ENCODE assay signal across 8 cellular contexts in genomic region chr20:17938889-17939619, GRCh38. TPM values are rescaled to one million over a fixed set of nuclear protein-coding genes. Genes with fewer than 3 reads are reported as not detected.
DNase-seq lines count a peak whose midpoint lies in the region; ATAC-seq and TF ChIP-seq lines count a peak whose summit lies in the region.

No MANE protein-coding gene starts in this region.

- no peaks in the 10 kb centered on the region for H3K27me3 Mint-ChIP-seq in activated naive CD4-positive, alpha-beta T cell treated with anti-CD3 and anti-CD28 coated beads for 36 hours (ENCODE audit: low read depth)

- H4K5ac ChIP-seq in IMR-90 (ENCODE audit: low read depth, low read length) = peak overlapping the region; percentile 8; the same call in 1 of the 2 replicates

- peaks cover 6 to 26% of the 10 kb centered on the region in 2 experiments; a peak in 2 of 4 replicates for H3K79me1 ChIP-seq in IMR-90 (ENCODE audit: low read depth in 1 of 2, low read length in 2 of 2)

- in situ Hi-C loops in IMR-90 (cut with MboI; ENCODE audit: low sequenced_read_pairs) = no loop called here

- H2BK20ac ChIP-seq in IMR-90 (ENCODE audit: low read depth, low read length) = no peak overlapping the region

- peak overlapping the region; percentile 43; the same call in 1 of the 2 replicates for H2BK120ac ChIP-seq in IMR-90 (ENCODE audit: low read depth, low read length)

- H4K91ac ChIP-seq in IMR-90 (ENCODE audit: insufficient read depth, low read depth, low read length) = no peak overlapping the region

- WGBS in IMR-90 (ENCODE audit: extremely low coverage in 2 of 2, insufficient read length in 1 of 2), 2 experiments = no CpG with 5 or more reads among the region's 13 CpGs
- 20 to 25% (median 20%) methylated on average over 12 to 13 of the region's 13 CpGs for WGBS in heart left ventricle, 4 donors
- WGBS in prostate gland = 24% methylated on average over 13 of the region's 13 CpGs

- H3K18ac ChIP-seq in IMR-90 (ENCODE audit: low read depth, low read length) = no peak overlapping the region

- peaks cover 19% of the 10 kb centered on the region for H3K36me3 Mint-ChIP-seq in activated naive CD4-positive, alpha-beta T cell treated with anti-CD3 and anti-CD28 coated beads for 36 hours (ENCODE audit: low read depth)

- H2AK9ac ChIP-seq in IMR-90 (replicated peaks; ENCODE audit: low read depth, low read length, poor library complexity) = peak overlapping the region; percentile 63

- H3K56ac ChIP-seq in IMR-90 (ENCODE audit: extremely low read depth, insufficient read depth, low read length) = no peak overlapping the region

- intact Hi-C loops in IMR-90 (cut with micrococcal nuclease) = loop anchor here (1.0 to 10.0 kb wide), 3 partner anchors 258 to 404 kb away; partner anchors contain the start of gene BFSP1
- intact Hi-C loops in activated naive CD4-positive, alpha-beta T cell treated with anti-CD3 and anti-CD28 coated beads for 36 hours (cut with micrococcal nuclease) = loop anchor here (1.0 kb wide), 2 partner anchors 57 to 434 kb away; no protein-coding TSS in a partner anchor
- intact Hi-C loops in heart left ventricle (cut with DNase I) = loop anchor here in 3 of 10 donors (1.0 to 5.0 kb wide), 3 partner anchors 97 to 258 kb away; partner anchors contain the start of gene RRBP1 (in 1 of the 3)
- intact Hi-C loops in prostate gland (cut with DNase I) = loop anchor here (2.0 to 5.0 kb wide), 3 partner anchors 42 to 437 kb away; no protein-coding TSS in a partner anchor

- CTCF ChIA-PET in IMR-90 (lab: Yijun Ruan, JAX) = interaction anchor here (0.6 to 1.9 kb wide), 14 partner anchors 9 to 333 kb away, joined by 3 to 7 read pairs (median 3); no protein-coding TSS in a partner anchor
- CTCF ChIA-PET in activated naive CD4-positive, alpha-beta T cell treated with anti-CD3 and anti-CD28 coated beads for 36 hours (lab: Charles Lee) = interaction anchor here (0.6 to 2.7 kb wide), 11 partner anchors 10 to 897 kb away, joined by 3 to 8 read pairs (median 4); partner anchors contain the start of gene RRBP1

- TF ChIP-seq CTCF in IMR-90 (conservative IDR thresholded peaks at IDR 0.05; ENCODE audit: low read depth, low read length) = peak; percentile 92
- peak; percentile 63 to 91 (median 87) for TF ChIP-seq CTCF in Peyer's patch (IDR thresholded peaks at IDR 0.05)
- peak; percentile 80 to 91 (median 88) for TF ChIP-seq CTCF in heart left ventricle (IDR thresholded peaks at IDR 0.05)
- TF ChIP-seq CTCF in prostate gland (IDR thresholded peaks at IDR 0.05) = peak; percentile 49 to 83 (median 74)

- H2BK15ac ChIP-seq in IMR-90 (ENCODE audit: low read depth, low read length) = peak overlapping the region; percentile 28; the same call in 1 of the 3 replicates

- TF ChIP-seq POLR2A in IMR-90 (IDR thresholded peaks at IDR 0.05; ENCODE audit: low read depth, low read length) (no peak; the same call in 1 of the 2 replicates), Peyer's patch (IDR thresholded peaks at IDR 0.05) (no peak), heart left ventricle (IDR thresholded peaks at IDR 0.05) (no peak), prostate gland (IDR thresholded peaks at IDR 0.05) (no peak)

- no peak overlapping the region for H3K4me2 ChIP-seq in IMR-90 (ENCODE audit: low read depth, low read length)

- peak overlapping the region in 1 of 2 experiments; percentile 74; a peak in 1 of 4 replicates for H4K8ac ChIP-seq in IMR-90 (ENCODE audit: low read depth in 2 of 2, low read length in 2 of 2)

- peak; percentile 94 for TF ChIP-seq RAD21 in IMR-90 (IDR thresholded peaks at IDR 0.05; ENCODE audit: low read length)

- dilution Hi-C loops in IMR-90 (cut with HindIII; ENCODE audit: low sequenced_read_pairs, unreplicated experiment) = no loop called here

- no peak overlapping the region; the same call in 1 of the 2 replicates for H3K27ac ChIP-seq in IMR-90 (ENCODE audit: insufficient read depth, low read length)
- H3K27ac ChIP-seq in Peyer's patch = peak overlapping the region in 3 of 4 donors; percentile 3 to 72 (median 32)
- peak overlapping the region in 2 of 12 donors; percentile 37 to 38 for H3K27ac ChIP-seq in heart left ventricle
- no peak overlapping the region for H3K27ac ChIP-seq in prostate gland

- peak overlapping the region; percentile 78; the same call in 1 of the 2 replicates for H3K23ac ChIP-seq in IMR-90 (ENCODE audit: low read depth, low read length)

- H4K20me1 ChIP-seq in IMR-90 (ENCODE audit: insufficient read depth, low read length) = peaks cover 40% of the 10 kb centered on the region

- H3K9me3 Mint-ChIP-seq in activated naive CD4-positive, alpha-beta T cell treated with anti-CD3 and anti-CD28 coated beads for 36 hours = no peaks in the 10 kb centered on the region

- peak overlapping the region; percentile 66 for H3K4ac ChIP-seq in IMR-90 (ENCODE audit: low read depth, low read length)

- BruUV-seq in IMR-90 (replicated peaks; lab: Mats Ljungman, UMichigan) = no TSS peak

- no peak overlapping the region for H3K4me3 Mint-ChIP-seq in activated naive CD4-positive, alpha-beta T cell treated with anti-CD3 and anti-CD28 coated beads for 36 hours

- no peak overlapping the region for H2BK5ac ChIP-seq in IMR-90 (ENCODE audit: low read depth, low read length, poor library complexity, severe bottlenecking)

- peaks cover 28% of the 10 kb centered on the region for H3K9me1 ChIP-seq in IMR-90 (ENCODE audit: insufficient read depth, low read length)

- 0 out of 2 replicates have a peak overlapping the region, but pooled peaks have one; percentile 82 for H3K14ac ChIP-seq in IMR-90 (replicated peaks; ENCODE audit: low read depth, low read length)

- H3K4me1 ChIP-seq in IMR-90 (ENCODE audit: control insufficient read depth, insufficient read depth, low read length) (peaks cover 23% of the 10 kb centered on the region), Peyer's patch (peaks cover 0 to 32% (median 12%) of the 10 kb centered on the region in 4 donors), heart left ventricle (peaks cover 0 to 57% (median 24%) of the 10 kb centered on the region in 12 donors), prostate gland (replicated peaks) (no peaks in the 10 kb centered on the region)

- POLR2A ChIA-PET in IMR-90 (lab: Charles Lee; ENCODE audit: unreplicated experiment) = no interaction called here

- H3K9me3 ChIP-seq in IMR-90 (ENCODE audit: control insufficient read depth, insufficient read depth, low read length) (no peaks in the 10 kb centered on the region), Peyer's patch (no peaks in the 10 kb centered on the region), heart left ventricle (no peaks in the 10 kb centered on the region), prostate gland (no peaks in the 10 kb centered on the region)

- peak overlapping the region; percentile 71 for H2AFZ ChIP-seq in IMR-90 (replicated peaks; ENCODE audit: low read length, poor library complexity)

- H3K27me3 ChIP-seq in IMR-90 (ENCODE audit: control insufficient read depth, insufficient read depth, low read length) (no peaks in the 10 kb centered on the region), Peyer's patch (no peaks in the 10 kb centered on the region), heart left ventricle (no peaks in the 10 kb centered on the region), prostate gland (replicated peaks; ENCODE audit: insufficient read depth) (no peaks in the 10 kb centered on the region)

- H2AK5ac ChIP-seq in IMR-90 (ENCODE audit: low read depth, low read length) = peak overlapping the region; percentile 90

- H3K27ac Mint-ChIP-seq in activated naive CD4-positive, alpha-beta T cell treated with anti-CD3 and anti-CD28 coated beads for 36 hours = no peak overlapping the region

- no peak overlapping the region for H3K9ac ChIP-seq in IMR-90 (ENCODE audit: low read depth, low read length)

- peaks cover 12% of the 10 kb centered on the region for H3K4me1 Mint-ChIP-seq in activated naive CD4-positive, alpha-beta T cell treated with anti-CD3 and anti-CD28 coated beads for 36 hours (ENCODE audit: low read depth)

- peaks cover 22% of the 10 kb centered on the region for H3K36me3 ChIP-seq in IMR-90 (ENCODE audit: control insufficient read depth, insufficient read depth, low read length)
- H3K36me3 ChIP-seq in Peyer's patch = peaks cover 0 to 28% (median 0%) of the 10 kb centered on the region in 3 donors
- peaks cover 0 to 39% (median 35%) of the 10 kb centered on the region in 9 donors for H3K36me3 ChIP-seq in heart left ventricle
- no peaks in the 10 kb centered on the region for H3K36me3 ChIP-seq in prostate gland

- H3K4me3 ChIP-seq in IMR-90 (ENCODE audit: insufficient read depth, low read depth, low read length) = no peak overlapping the region
- H3K4me3 ChIP-seq in Peyer's patch = no peak overlapping the region
- H3K4me3 ChIP-seq in heart left ventricle = no peak overlapping the region
- no peak overlapping the region for H3K4me3 ChIP-seq in prostate gland

- ATAC-seq in GM21619 (IDR thresholded peaks at IDR 0.05; ENCODE audit: unreplicated experiment) (peak; percentile 75), IMR-90 (ENCODE audit: low read depth) (peak; percentile 77), heart left ventricle (peak; percentile 47 to 83 (median 78))

- DNase-seq in ELR (ENCODE audit: low read depth) = peak; percentile 69
- DNase-seq in IMR-90 = peak; percentile 67
- DNase-seq in Peyer's patch = peak; percentile 61 to 85 (median 79)
- DNase-seq in activated naive CD4-positive, alpha-beta T cell treated with anti-CD3 and anti-CD28 coated beads for 36 hours = peak; percentile 69
- DNase-seq in heart left ventricle = peak in 4 of 5 donors; percentile 53 to 69 (median 66)
- peak; percentile 55 for DNase-seq in prostate gland (ENCODE audit: low spot score)
- DNase-seq in T1000 (lab: John Stamatoyannopoulos, UW) = no peak

TF ChIP-seq in IMR-90, 13 proteins besides CTCF, POLR2A, EP300 and RAD21 (continues in another document):
- no peak for TF ChIP-seq MXI1 (IDR thresholded peaks at IDR 0.05; ENCODE audit: borderline replicate concordance, low read depth, low read length)

RNA-seq across cellular contexts. Expression of gene SNX5, which starts 29.5 kb away (rescaled TPM):
- total RNA-seq in IMR-90 (2012; rRNA removed) (65.4 and 85.0 TPM in 2 replicates), Peyer's patch (100 to 1,000 TPM; 131 to 257 (median 132) TPM), heart left ventricle (10 to 100 TPM; 36.6 to 75.0 (median 45.9) TPM), prostate gland (10 to 100 TPM; 48.3 to 84.8 TPM)
- polyA plus RNA-seq in IMR-90 (2012; rRNA removed) (76.7 and 92.8 TPM in 2 replicates), heart left ventricle (10 to 100 TPM; 32.8 to 43.4 TPM)
- 36.7 and 37.4 TPM in 2 replicates for polyA plus RNA-seq in IMR-90 (2012; cell fraction: cytosol; rRNA removed)
- polyA plus RNA-seq in IMR-90 (2012; cell fraction: nucleus; rRNA removed; ENCODE audit: low replicate concordance) = 163 and 192 TPM in 2 replicates
- total RNA-seq in activated naive CD4-positive, alpha-beta T cell treated with anti-CD3 and anti-CD28 coated beads for 36 hours = 100 to 1,000 TPM; 228 to 237 TPM

RNA-seq across cellular contexts. Expression of gene MGME1, which starts 29.8 kb away (rescaled TPM):
- total RNA-seq in IMR-90 (2012; rRNA removed) = 7.2 and 8.1 TPM in 2 replicates
- polyA plus RNA-seq in IMR-90 (2012; rRNA removed) = 7.1 and 9.3 TPM in 2 replicates
- 2.2 and 2.3 TPM in 2 replicates for polyA plus RNA-seq in IMR-90 (2012; cell fraction: cytosol; rRNA removed)
- polyA plus RNA-seq in IMR-90 (2012; cell fraction: nucleus; rRNA removed; ENCODE audit: low replicate concordance) = 4.7 and 13.8 TPM in 2 replicates
- 10 to 100 TPM; 16.1 to 38.0 (median 19.0) TPM for total RNA-seq in Peyer's patch
- total RNA-seq in activated naive CD4-positive, alpha-beta T cell treated with anti-CD3 and anti-CD28 coated beads for 36 hours = 10 to 100 TPM; 28.7 to 30.6 TPM
- 10 to 100 TPM in 6 of 9 donors, 1 to 10 TPM in 3; 8.6 to 22.0 (median 11.8) TPM for total RNA-seq in heart left ventricle
- 1 to 10 TPM; 7.7 to 8.9 TPM for polyA plus RNA-seq in heart left ventricle
- total RNA-seq in prostate gland = 10 to 100 TPM; 11.1 to 15.5 TPM

Comparison
In these comparisons a context has a peak if more than half of its experiments do, and no peak if none do; other contexts are left out.
1. H3K27ac ChIP-seq: peak in Peyer's patch (3 of 4); none in IMR-90 (single experiment) and prostate gland (0 of 2).
2. Peak in every context shown above with its lines, with median percentiles within 50 percentile points of each other: ATAC-seq and CTCF ChIP-seq.